8 cellular contexts compared by ENCODE assay signal in the genomic region with DNA sequence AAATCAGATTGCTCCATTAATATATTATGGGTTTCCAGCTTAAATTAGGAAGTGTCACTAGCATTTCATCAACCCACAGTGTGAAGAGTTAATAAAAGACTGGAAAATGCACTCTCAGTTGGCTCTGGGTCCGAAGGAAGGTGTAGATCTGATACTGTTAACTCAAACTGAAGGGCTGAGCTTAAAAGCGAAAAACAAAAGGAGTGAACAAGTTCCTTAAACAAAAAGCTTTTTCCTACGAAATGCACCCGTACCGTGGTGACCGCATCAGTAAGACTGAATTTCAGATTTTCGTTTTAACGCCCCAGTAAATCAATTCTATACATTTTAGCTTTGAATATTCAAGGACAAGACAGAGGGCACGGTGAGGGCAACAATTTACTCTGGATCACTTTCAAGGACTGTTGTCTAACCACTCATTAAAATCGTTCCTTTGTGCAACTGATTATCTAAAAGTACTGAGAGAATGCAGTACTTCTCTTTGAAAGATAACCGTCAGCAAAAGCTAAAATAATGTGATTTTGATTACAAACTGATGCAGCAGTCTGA. TPM values are rescaled to one million over a fixed set of nuclear protein-coding genes. Genes with fewer than 3 reads are reported as not detected.
A peak's percentile ranks its signal among the peaks of the same experiment; 100 is the strongest.
DNase-seq lines count a peak whose midpoint lies in the region; ATAC-seq and TF ChIP-seq lines count a peak whose summit lies in the region.

No MANE protein-coding gene starts in this region.

- H3K4me3 Mint-ChIP-seq in CD8-positive, alpha-beta memory T cell, result peak overlapping the region in 4 of 7 donors; percentile 41 to 83 (median 55)
- H3K4me3 Mint-ChIP-seq in effector memory CD8-positive, alpha-beta T cell, result peak overlapping the region; percentile 94

- H4K20me1 ChIP-seq in KMS-11 (ENCODE audit: insufficient read depth), result no peaks in the 10 kb centered on the region

- H3K79me2 ChIP-seq in KMS-11 (ENCODE audit: insufficient read depth, low read depth), result peaks cover 52% of the 10 kb centered on the region; the same call in 1 of the 2 replicates

- DNase-seq in CD8-positive, alpha-beta memory T cell, result no peak
- DNase-seq in effector memory CD8-positive, alpha-beta T cell, result no peak
- DNase-seq in neuronal stem cell (ENCODE audit: low spot score), result no peak
- DNase-seq in NCI-H1417 treated with DMSO at 0.1 percent for 48 hours (lab: John Stamatoyannopoulos, UW), result no peak
- DNase-seq in NCI-H446 (lab: John Stamatoyannopoulos, UW), result no peak

- H3K4me2 ChIP-seq in KMS-11, result peak overlapping the region; percentile 56
- H3K4me2 ChIP-seq in neuronal stem cell (ENCODE audit: insufficient read depth, low read length, poor library complexity, severe bottlenecking), result peak overlapping the region; percentile 66

- WGBS in neuronal stem cell (ENCODE audit: extremely low coverage in 2 of 2, insufficient read length in 2 of 2, insufficient replicate concordance in 1 of 2), 2 donors, result no CpG with 5 or more reads among the region's 11 CpGs

- no peak overlapping the region for H3K14ac ChIP-seq in neuronal stem cell (ENCODE audit: low read length)

- H3K36me3 ChIP-seq in CD8-positive, alpha-beta memory T cell (ENCODE audit: insufficient read depth, low read length), result no peaks in the 10 kb centered on the region
- no peaks in the 10 kb centered on the region for H3K36me3 ChIP-seq in KMS-11 (ENCODE audit: insufficient read depth)
- no peaks in the 10 kb centered on the region for H3K36me3 ChIP-seq in neuronal stem cell (replicated peaks in 1 of 2; ENCODE audit: control insufficient read depth in 2 of 2, insufficient read depth in 2 of 2, low read length in 2 of 2)

- H3K27ac Mint-ChIP-seq in CD8-positive, alpha-beta memory T cell, result peak overlapping the region in 2 of 8 donors; percentile 61 to 86
- H3K27ac Mint-ChIP-seq in effector memory CD8-positive, alpha-beta T cell, result no peak overlapping the region

- H2AK5ac ChIP-seq in neuronal stem cell (ENCODE audit: low read depth, low read length), result no peak overlapping the region

- H4K91ac ChIP-seq in neuronal stem cell (ENCODE audit: low read depth, low read length, poor library complexity), result no peak overlapping the region

- peaks cover 3 to 16% of the 10 kb centered on the region in 2 donors for H3K27me3 Mint-ChIP-seq in CD8-positive, alpha-beta memory T cell
- no peaks in the 10 kb centered on the region for H3K27me3 Mint-ChIP-seq in effector memory CD8-positive, alpha-beta T cell

- H3K27me3 ChIP-seq in CD8-positive, alpha-beta memory T cell (ENCODE audit: insufficient read depth, low read length, poor library complexity, severe bottlenecking), result no peaks in the 10 kb centered on the region
- H3K27me3 ChIP-seq in KMS-11 (ENCODE audit: insufficient read depth, low read depth), result no peaks in the 10 kb centered on the region
- no peaks in the 10 kb centered on the region for H3K27me3 ChIP-seq in neuronal stem cell (ENCODE audit: control insufficient read depth in 3 of 3, insufficient read depth in 3 of 3, low read depth in 1 of 3, low read length in 3 of 3)

- no peak overlapping the region for H2BK120ac ChIP-seq in neuronal stem cell (ENCODE audit: low read depth, low read length)

- CTCF ChIA-PET in CD8-positive, alpha-beta memory T cell (lab: Charles Lee), result interaction anchor here (0.7 kb wide), 1 partner anchor 10 kb away, joined by 3 read pairs; no protein-coding TSS in a partner anchor

- no peak overlapping the region for H3K4ac ChIP-seq in neuronal stem cell (ENCODE audit: low read length)

- peaks cover 0 to 5% (median 0%) of the 10 kb centered on the region in 3 donors for H3K36me3 Mint-ChIP-seq in CD8-positive, alpha-beta memory T cell
- H3K36me3 Mint-ChIP-seq in effector memory CD8-positive, alpha-beta T cell (ENCODE audit: insufficient read depth), result peaks cover 21% of the 10 kb centered on the region

- H3K79me1 ChIP-seq in neuronal stem cell (ENCODE audit: low read depth, low read length), result peaks cover 3% of the 10 kb centered on the region

- H3K4me3 ChIP-seq in CD8-positive, alpha-beta memory T cell (ENCODE audit: low read length), result no peak overlapping the region
- H3K4me3 ChIP-seq in KMS-11 (IDR thresholded peaks at IDR 0.05; ENCODE audit: insufficient read depth, low read depth, low read length), result no peak overlapping the region
- H3K4me3 ChIP-seq in neuronal stem cell (ENCODE audit: low read length in 2 of 2), result peak overlapping the region; percentile 61 to 97

- H3K23ac ChIP-seq in neuronal stem cell (ENCODE audit: low read depth, low read length, poor library complexity), result no peak overlapping the region

- H3K9me3 ChIP-seq in CD8-positive, alpha-beta memory T cell (ENCODE audit: low read length), result no peaks in the 10 kb centered on the region
- no peaks in the 10 kb centered on the region for H3K9me3 ChIP-seq in neuronal stem cell (replicated peaks in 1 of 2; ENCODE audit: control insufficient read depth in 2 of 2, insufficient read depth in 1 of 2, low read depth in 1 of 2, low read length in 2 of 2)

- POLR2A ChIA-PET in CD8-positive, alpha-beta memory T cell (lab: Charles Lee), result no interaction called here

- H3K9me3 Mint-ChIP-seq in CD8-positive, alpha-beta memory T cell, result no peaks in the 10 kb centered on the region
- H3K9me3 Mint-ChIP-seq in effector memory CD8-positive, alpha-beta T cell, result no peaks in the 10 kb centered on the region

- no peak overlapping the region for H4K8ac ChIP-seq in neuronal stem cell (ENCODE audit: low read depth, low read length)

- no peak for ATAC-seq in effector memory CD8-positive, alpha-beta T cell (replicated peaks)
- ATAC-seq in GM21737 (IDR thresholded peaks at IDR 0.05; ENCODE audit: unreplicated experiment), result no peak
- ATAC-seq in HG03280 (IDR thresholded peaks at IDR 0.05; ENCODE audit: unreplicated experiment), result no peak

- no peak overlapping the region for H2BK15ac ChIP-seq in neuronal stem cell (ENCODE audit: low read length)

- no peak overlapping the region for H3K27ac ChIP-seq in CD8-positive, alpha-beta memory T cell (ENCODE audit: low read depth, low read length)
- H3K27ac ChIP-seq in KMS-11, result no peak overlapping the region
- H3K27ac ChIP-seq in neuronal stem cell (replicated peaks; ENCODE audit: low read length), result no peak overlapping the region

- no peak overlapping the region for H2BK12ac ChIP-seq in neuronal stem cell (ENCODE audit: low read length)

- peaks cover 17 to 32% (median 24%) of the 10 kb centered on the region in 3 donors for H3K4me1 Mint-ChIP-seq in CD8-positive, alpha-beta memory T cell
- peaks cover 13 to 15% of the 10 kb centered on the region in 2 donors for H3K4me1 Mint-ChIP-seq in effector memory CD8-positive, alpha-beta T cell (ENCODE audit: low read depth in 2 of 2)

- no peak overlapping the region for H3K9ac ChIP-seq in KMS-11
- no peak overlapping the region for H3K9ac ChIP-seq in neuronal stem cell (ENCODE audit: low read depth, low read length, poor library complexity)

- no peak overlapping the region for H3K18ac ChIP-seq in neuronal stem cell (ENCODE audit: low read length)

- peaks cover 17% of the 10 kb centered on the region for H3K4me1 ChIP-seq in CD8-positive, alpha-beta memory T cell (ENCODE audit: insufficient read depth, low read length)
- H3K4me1 ChIP-seq in KMS-11 (ENCODE audit: low read depth, poor library complexity, severe bottlenecking) (peaks cover 59% of the 10 kb centered on the region), neuronal stem cell (ENCODE audit: control insufficient read depth in 2 of 2, insufficient read depth in 1 of 2, low read depth in 1 of 2, low read length in 2 of 2) (peaks cover 15 to 17% of the 10 kb centered on the region in 2 donors)

- H2BK5ac ChIP-seq in neuronal stem cell (ENCODE audit: low read length), result no peak overlapping the region

- TF ChIP-seq CTCF in KMS-11 (conservative IDR thresholded peaks at IDR 0.05; ENCODE audit: low read depth, low read length), result no peak

- H2AFZ ChIP-seq in KMS-11 (ENCODE audit: low read depth) (no peak overlapping the region), neuronal stem cell (ENCODE audit: low read length) (peak overlapping the region; percentile 99)

RNA-seq across cellular contexts. Expression of a gene that starts 1.9 kb away (rescaled TPM):
- 10 to 100 TPM in 1 of 2 experiments, 1 to 10 TPM in 1; 7.3 to 11.1 TPM for total RNA-seq in CD8-positive, alpha-beta memory T cell
- polyA plus RNA-seq in CD8-positive, alpha-beta memory T cell, result 4.6 TPM
- 39.3 TPM for polyA plus RNA-seq in neuronal stem cell (2013, experiment 1 of 2)
- polyA plus RNA-seq in neuronal stem cell (2013, experiment 2 of 2), result 38.5 TPM

Comparison
In these comparisons a context has a peak if more than half of its experiments do, and no peak if none do; other contexts are left out.
1. H3K4me3 ChIP-seq: peak in neuronal stem cell (2 of 2); none in CD8-positive, alpha-beta memory T cell (single experiment) and KMS-11 (single experiment).